1 cellular context compared by ENCODE assay signal in genomic region chr1:30908886-30909777, GRCh38.
TF ChIP-seq lines count a peak whose summit lies in the region.

No MANE protein-coding gene starts in this region.

TF ChIP-seq in HEK293, 187 proteins besides CTCF, POLR2A, EP300 and RAD21 (continued from another document and continues in another):
- TF ChIP-seq PATZ1 (tag by site-specific recombination; IDR thresholded peaks at IDR 0.05) (peak; percentile 56; the same call in 1 of the 2 replicates), ZNF324 (tag by site-specific recombination; IDR thresholded peaks at IDR 0.05) (no peak), GLIS1 (tag by site-specific recombination; IDR thresholded peaks at IDR 0.05) (peak; percentile 95), ZNF394 (tag by site-specific recombination; IDR thresholded peaks at IDR 0.05; ENCODE audit: borderline replicate concordance) (no peak), ZNF426 (tag by site-specific recombination; IDR thresholded peaks at IDR 0.05) (no peak), GLI2 (tag by site-specific recombination; IDR thresholded peaks at IDR 0.05; ENCODE audit: borderline replicate concordance, low read depth) (no peak), ZNF600 (tag by site-specific recombination; IDR thresholded peaks at IDR 0.05) (0 out of 2 replicates have a peak, but pooled peaks have one; percentile 22), ZNF777 (tag by site-specific recombination; IDR thresholded peaks at IDR 0.05; ENCODE audit: borderline replicate concordance) (no peak), ZNF658 (tag by site-specific recombination; IDR thresholded peaks at IDR 0.05) (no peak), ZFP37 (tag by site-specific recombination; IDR thresholded peaks at IDR 0.05) (no peak), ZFP3 (tag by site-specific recombination; IDR thresholded peaks at IDR 0.05; ENCODE audit: low read depth) (no peak), ZNF157 (tag by site-specific recombination; IDR thresholded peaks at IDR 0.05) (no peak), ZNF132 (tag by site-specific recombination; IDR thresholded peaks at IDR 0.05; ENCODE audit: borderline replicate concordance) (no peak), ZNF174 (tag by site-specific recombination; IDR thresholded peaks at IDR 0.05) (no peak), ZNF792 (tag by site-specific recombination; IDR thresholded peaks at IDR 0.05) (no peak), ZNF404 (tag by site-specific recombination; IDR thresholded peaks at IDR 0.05) (no peak), ZNF623 (tag by site-specific recombination; IDR thresholded peaks at IDR 0.05) (no peak), ZNF354C (tag by site-specific recombination; IDR thresholded peaks at IDR 0.05; ENCODE audit: borderline replicate concordance, low read depth) (no peak), SP3 (tag by site-specific recombination; IDR thresholded peaks at IDR 0.05) (no peak), ZBTB8A (tag by site-specific recombination; IDR thresholded peaks at IDR 0.05) (peak; percentile 49), ZNF521 (tag by site-specific recombination; IDR thresholded peaks at IDR 0.05) (no peak), ZSCAN5A (tag by site-specific recombination; IDR thresholded peaks at IDR 0.05) (no peak), SP2 (tag by site-specific recombination; IDR thresholded peaks at IDR 0.05) (no peak), ZNF23 (tag by site-specific recombination; IDR thresholded peaks at IDR 0.05; ENCODE audit: borderline replicate concordance) (no peak), ZBTB49 (tag by site-specific recombination; IDR thresholded peaks at IDR 0.05; ENCODE audit: low read depth) (no peak), ZNF548 (tag by site-specific recombination; IDR thresholded peaks at IDR 0.05) (no peak), ZNF510 (tag by site-specific recombination; IDR thresholded peaks at IDR 0.05; ENCODE audit: insufficient replicate concordance) (no peak), ZNF146 (tag by site-specific recombination; IDR thresholded peaks at IDR 0.05) (no peak), ZNF140 (tag by site-specific recombination; IDR thresholded peaks at IDR 0.05) (no peak), GLI4 (tag by site-specific recombination; IDR thresholded peaks at IDR 0.05) (no peak), HOXC10 (CRISPR knock-in tag; IDR thresholded peaks at IDR 0.05) (no peak), ZNF366 (tag by site-specific recombination; conservative IDR thresholded peaks at IDR 0.05) (no peak), ZNF701 (tag by site-specific recombination; IDR thresholded peaks at IDR 0.05) (no peak), BCL11B (tag by site-specific recombination; IDR thresholded peaks at IDR 0.05; ENCODE audit: low read depth) (0 out of 2 replicates have a peak, but pooled peaks have one; percentile 60), ZNF2 (tag by site-specific recombination; IDR thresholded peaks at IDR 0.05) (no peak), ZNF791 (tag by site-specific recombination; IDR thresholded peaks at IDR 0.05) (no peak), ZIC2 (tag by site-specific recombination; IDR thresholded peaks at IDR 0.05) (peak; percentile 67)
- TF ChIP-seq, protein P1, sequence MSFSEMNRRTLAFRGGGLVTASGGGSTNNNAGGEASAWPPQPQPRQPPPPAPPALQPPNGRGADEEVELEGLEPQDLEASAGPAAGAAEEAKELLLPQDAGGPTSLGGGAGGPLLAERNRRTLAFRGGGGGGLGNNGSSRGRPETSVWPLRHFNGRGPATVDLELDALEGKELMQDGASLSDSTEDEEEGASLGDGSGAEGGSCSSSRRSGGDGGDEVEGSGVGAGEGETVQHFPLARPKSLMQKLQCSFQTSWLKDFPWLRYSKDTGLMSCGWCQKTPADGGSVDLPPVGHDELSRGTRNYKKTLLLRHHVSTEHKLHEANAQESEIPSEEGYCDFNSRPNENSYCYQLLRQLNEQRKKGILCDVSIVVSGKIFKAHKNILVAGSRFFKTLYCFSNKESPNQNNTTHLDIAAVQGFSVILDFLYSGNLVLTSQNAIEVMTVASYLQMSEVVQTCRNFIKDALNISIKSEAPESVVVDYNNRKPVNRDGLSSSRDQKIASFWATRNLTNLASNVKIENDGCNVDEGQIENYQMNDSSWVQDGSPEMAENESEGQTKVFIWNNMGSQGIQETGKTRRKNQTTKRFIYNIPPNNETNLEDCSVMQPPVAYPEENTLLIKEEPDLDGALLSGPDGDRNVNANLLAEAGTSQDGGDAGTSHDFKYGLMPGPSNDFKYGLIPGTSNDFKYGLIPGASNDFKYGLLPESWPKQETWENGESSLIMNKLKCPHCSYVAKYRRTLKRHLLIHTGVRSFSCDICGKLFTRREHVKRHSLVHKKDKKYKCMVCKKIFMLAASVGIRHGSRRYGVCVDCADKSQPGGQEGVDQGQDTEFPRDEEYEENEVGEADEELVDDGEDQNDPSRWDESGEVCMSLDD (tag by site-specific recombination; IDR thresholded peaks at IDR 0.05), result no peak
- TF ChIP-seq, protein P2, sequence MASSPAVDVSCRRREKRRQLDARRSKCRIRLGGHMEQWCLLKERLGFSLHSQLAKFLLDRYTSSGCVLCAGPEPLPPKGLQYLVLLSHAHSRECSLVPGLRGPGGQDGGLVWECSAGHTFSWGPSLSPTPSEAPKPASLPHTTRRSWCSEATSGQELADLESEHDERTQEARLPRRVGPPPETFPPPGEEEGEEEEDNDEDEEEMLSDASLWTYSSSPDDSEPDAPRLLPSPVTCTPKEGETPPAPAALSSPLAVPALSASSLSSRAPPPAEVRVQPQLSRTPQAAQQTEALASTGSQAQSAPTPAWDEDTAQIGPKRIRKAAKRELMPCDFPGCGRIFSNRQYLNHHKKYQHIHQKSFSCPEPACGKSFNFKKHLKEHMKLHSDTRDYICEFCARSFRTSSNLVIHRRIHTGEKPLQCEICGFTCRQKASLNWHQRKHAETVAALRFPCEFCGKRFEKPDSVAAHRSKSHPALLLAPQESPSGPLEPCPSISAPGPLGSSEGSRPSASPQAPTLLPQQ (tag by site-specific recombination; IDR thresholded peaks at IDR 0.05), result no peak
- TF ChIP-seq, protein P3, sequence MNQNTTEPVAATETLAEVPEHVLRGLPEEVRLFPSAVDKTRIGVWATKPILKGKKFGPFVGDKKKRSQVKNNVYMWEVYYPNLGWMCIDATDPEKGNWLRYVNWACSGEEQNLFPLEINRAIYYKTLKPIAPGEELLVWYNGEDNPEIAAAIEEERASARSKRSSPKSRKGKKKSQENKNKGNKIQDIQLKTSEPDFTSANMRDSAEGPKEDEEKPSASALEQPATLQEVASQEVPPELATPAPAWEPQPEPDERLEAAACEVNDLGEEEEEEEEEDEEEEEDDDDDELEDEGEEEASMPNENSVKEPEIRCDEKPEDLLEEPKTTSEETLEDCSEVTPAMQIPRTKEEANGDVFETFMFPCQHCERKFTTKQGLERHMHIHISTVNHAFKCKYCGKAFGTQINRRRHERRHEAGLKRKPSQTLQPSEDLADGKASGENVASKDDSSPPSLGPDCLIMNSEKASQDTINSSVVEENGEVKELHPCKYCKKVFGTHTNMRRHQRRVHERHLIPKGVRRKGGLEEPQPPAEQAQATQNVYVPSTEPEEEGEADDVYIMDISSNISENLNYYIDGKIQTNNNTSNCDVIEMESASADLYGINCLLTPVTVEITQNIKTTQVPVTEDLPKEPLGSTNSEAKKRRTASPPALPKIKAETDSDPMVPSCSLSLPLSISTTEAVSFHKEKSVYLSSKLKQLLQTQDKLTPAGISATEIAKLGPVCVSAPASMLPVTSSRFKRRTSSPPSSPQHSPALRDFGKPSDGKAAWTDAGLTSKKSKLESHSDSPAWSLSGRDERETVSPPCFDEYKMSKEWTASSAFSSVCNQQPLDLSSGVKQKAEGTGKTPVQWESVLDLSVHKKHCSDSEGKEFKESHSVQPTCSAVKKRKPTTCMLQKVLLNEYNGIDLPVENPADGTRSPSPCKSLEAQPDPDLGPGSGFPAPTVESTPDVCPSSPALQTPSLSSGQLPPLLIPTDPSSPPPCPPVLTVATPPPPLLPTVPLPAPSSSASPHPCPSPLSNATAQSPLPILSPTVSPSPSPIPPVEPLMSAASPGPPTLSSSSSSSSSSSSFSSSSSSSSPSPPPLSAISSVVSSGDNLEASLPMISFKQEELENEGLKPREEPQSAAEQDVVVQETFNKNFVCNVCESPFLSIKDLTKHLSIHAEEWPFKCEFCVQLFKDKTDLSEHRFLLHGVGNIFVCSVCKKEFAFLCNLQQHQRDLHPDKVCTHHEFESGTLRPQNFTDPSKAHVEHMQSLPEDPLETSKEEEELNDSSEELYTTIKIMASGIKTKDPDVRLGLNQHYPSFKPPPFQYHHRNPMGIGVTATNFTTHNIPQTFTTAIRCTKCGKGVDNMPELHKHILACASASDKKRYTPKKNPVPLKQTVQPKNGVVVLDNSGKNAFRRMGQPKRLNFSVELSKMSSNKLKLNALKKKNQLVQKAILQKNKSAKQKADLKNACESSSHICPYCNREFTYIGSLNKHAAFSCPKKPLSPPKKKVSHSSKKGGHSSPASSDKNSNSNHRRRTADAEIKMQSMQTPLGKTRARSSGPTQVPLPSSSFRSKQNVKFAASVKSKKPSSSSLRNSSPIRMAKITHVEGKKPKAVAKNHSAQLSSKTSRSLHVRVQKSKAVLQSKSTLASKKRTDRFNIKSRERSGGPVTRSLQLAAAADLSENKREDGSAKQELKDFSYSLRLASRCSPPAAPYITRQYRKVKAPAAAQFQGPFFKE (tag by site-specific recombination; IDR thresholded peaks at IDR 0.05; ENCODE audit: borderline replicate concordance), result no peak
- TF ChIP-seq, protein P4, sequence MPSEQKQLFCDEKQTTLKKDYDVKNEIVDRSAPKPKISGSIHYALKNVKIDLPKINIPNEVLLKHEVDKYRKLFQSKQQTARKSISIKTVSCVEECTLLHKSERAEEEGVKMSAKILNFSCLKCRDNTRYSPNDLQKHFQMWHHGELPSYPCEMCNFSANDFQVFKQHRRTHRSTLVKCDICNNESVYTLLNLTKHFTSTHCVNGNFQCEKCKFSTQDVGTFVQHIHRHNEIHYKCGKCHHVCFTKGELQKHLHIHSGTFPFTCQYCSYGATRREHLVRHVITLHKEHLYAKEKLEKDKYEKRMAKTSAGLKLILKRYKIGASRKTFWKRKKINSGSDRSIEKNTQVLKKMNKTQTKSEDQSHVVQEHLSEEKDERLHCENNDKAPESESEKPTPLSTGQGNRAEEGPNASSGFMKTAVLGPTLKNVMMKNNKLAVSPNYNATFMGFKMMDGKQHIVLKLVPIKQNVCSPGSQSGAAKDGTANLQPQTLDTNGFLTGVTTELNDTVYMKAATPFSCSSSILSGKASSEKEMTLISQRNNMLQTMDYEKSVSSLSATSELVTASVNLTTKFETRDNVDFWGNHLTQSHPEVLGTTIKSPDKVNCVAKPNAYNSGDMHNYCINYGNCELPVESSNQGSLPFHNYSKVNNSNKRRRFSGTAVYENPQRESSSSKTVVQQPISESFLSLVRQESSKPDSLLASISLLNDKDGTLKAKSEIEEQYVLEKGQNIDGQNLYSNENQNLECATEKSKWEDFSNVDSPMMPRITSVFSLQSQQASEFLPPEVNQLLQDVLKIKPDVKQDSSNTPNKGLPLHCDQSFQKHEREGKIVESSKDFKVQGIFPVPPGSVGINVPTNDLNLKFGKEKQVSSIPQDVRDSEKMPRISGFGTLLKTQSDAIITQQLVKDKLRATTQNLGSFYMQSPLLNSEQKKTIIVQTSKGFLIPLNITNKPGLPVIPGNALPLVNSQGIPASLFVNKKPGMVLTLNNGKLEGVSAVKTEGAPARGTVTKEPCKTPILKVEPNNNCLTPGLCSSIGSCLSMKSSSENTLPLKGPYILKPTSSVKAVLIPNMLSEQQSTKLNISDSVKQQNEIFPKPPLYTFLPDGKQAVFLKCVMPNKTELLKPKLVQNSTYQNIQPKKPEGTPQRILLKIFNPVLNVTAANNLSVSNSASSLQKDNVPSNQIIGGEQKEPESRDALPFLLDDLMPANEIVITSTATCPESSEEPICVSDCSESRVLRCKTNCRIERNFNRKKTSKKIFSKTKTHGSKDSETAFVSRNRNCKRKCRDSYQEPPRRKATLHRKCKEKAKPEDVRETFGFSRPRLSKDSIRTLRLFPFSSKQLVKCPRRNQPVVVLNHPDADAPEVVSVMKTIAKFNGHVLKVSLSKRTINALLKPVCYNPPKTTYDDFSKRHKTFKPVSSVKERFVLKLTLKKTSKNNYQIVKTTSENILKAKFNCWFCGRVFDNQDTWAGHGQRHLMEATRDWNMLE (tag by site-specific recombination; conservative IDR thresholded peaks at IDR 0.05; ENCODE audit: low read depth), result no peak
